ENCODE assay signal across 14 cellular contexts in genomic region chr2:275457-275856, GRCh38. TPM values are rescaled to one million over a fixed set of nuclear protein-coding genes. Genes with fewer than 3 reads are reported as not detected.
DNase-seq lines count a peak whose midpoint lies in the region; ATAC-seq and TF ChIP-seq lines count a peak whose summit lies in the region.
"Had no signal": no experiment of that assay in that cellular context is flagged by ENCODE, and none has a peak within 500 bp of the region (broad histone marks: within the 10 kb centered on the region; RNA-seq: fewer than 3 reads in every experiment).

No MANE protein-coding gene starts in this region.

- DNase-seq in medulla oblongata (ENCODE audit: extremely low spot score) (peak; percentile 78), DMS79 treated with DMSO at 0.1 percent for 48 hours (lab: John Stamatoyannopoulos, UW) (no peak), dorsolateral prefrontal cortex (no peak)
- DNase-seq in activated naive CD4-positive, alpha-beta T cell treated with Interleukin-2 at 50 U/mL for 16 hours = no peak
- DNase-seq in activated naive CD4-positive, alpha-beta T cell (lab: John Stamatoyannopoulos, UW) = no peak
- DNase-seq: activated T-cell treated with anti-CD3 and anti-CD28 coated beads for 4 hours, DND-41, mesendoderm, NCI-H2227 treated with DMSO at 0.1 percent for 48 hours, T-helper 2 cell had no signal

- TF ChIP-seq CTCF in dorsolateral prefrontal cortex (IDR thresholded peaks at IDR 0.05 in 54 of 56, conservative IDR thresholded peaks at IDR 0.05 in 2 of 56; ENCODE audit: low read depth in 1 of 56, partially characterized antibody in 56 of 56) = no peak

- intact Hi-C loops in dorsolateral prefrontal cortex (cut with DNase I) = no loop called here

- H3K4me3 ChIP-seq in dorsolateral prefrontal cortex = no peak overlapping the region

- H3K27me3 ChIP-seq in dorsolateral prefrontal cortex = no peaks in the 10 kb centered on the region

- peak; percentile 90 for ATAC-seq in GM18870 (IDR thresholded peaks at IDR 0.05; ENCODE audit: unreplicated experiment)
- peak; percentile 91 for ATAC-seq in GM21737 (IDR thresholded peaks at IDR 0.05; ENCODE audit: unreplicated experiment)
- peak; percentile 98 for ATAC-seq in HG03378 (IDR thresholded peaks at IDR 0.05; ENCODE audit: unreplicated experiment)

- H3K27ac ChIP-seq in dorsolateral prefrontal cortex = no peak overlapping the region
- H3K27ac ChIP-seq: HL-60 had no signal

RNA-seq across cellular contexts. Expression of gene ACP1, which starts 10.7 kb away (rescaled TPM):
- 100 to 1,000 TPM in 5 of 120 experiments, 10 to 100 TPM in 115; 38.8 to 104 (median 76.9) TPM for total RNA-seq in dorsolateral prefrontal cortex

RNA-seq across cellular contexts. Expression of gene SH3YL1, which starts 11.6 kb away (rescaled TPM):
- total RNA-seq in dorsolateral prefrontal cortex = 100 to 1,000 TPM in 4 of 120 experiments, 10 to 100 TPM in 116; 54.7 to 114 (median 76.9) TPM

RNA-seq across cellular contexts. Expression of gene ALKAL2, which starts 12.4 kb away (rescaled TPM):
- total RNA-seq in dorsolateral prefrontal cortex = 1 to 10 TPM in 80 of 120 experiments, under 1 TPM in 26, not detected in 14; 0.34 to 8.5 (median 1.5) TPM
